In the genomic region with DNA sequence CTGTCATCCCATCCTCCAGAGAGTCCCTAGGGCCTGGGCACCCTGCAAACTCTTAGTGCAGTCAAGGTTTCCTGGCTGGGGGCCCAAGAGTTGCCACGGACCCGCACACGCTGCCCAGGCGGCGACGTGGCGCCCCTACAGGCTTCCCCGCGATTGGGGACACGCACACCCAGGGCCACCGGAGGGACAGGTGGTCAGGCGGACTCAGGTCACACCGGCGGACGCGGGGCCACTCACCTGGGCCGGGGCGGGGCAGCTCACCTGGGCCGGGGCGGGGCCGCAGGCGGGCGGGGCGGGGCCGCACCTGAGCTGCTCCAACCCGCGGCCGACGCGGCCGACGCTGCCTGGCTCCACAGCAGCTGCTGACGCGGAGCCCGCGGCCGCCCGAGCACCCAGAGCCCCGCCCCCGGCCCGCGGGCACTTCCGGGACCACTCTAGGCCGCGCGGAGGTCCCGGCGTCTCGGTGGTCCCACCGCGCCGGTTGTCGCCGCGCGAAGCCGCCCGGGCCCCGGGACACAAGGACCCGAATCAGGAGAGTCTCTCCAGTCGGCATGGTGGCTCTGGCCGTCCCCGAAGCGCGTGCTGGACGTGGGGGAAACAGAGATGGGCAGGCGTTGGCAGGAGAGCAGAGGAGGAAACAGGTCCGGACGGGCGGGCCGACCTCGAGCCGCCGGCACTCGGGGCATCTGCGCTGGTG, we compare ENCODE assay signal across 8 cellular contexts. TPM values are rescaled to one million over a fixed set of nuclear protein-coding genes. Genes with fewer than 3 reads are reported as not detected.
DNase-seq lines count a peak whose midpoint lies in the region; ATAC-seq and TF ChIP-seq lines count a peak whose summit lies in the region.

ZNF70 (minus strand) TSS at position 369 of the 697 bp plus-strand sequence. CDS start 5,972 bp downstream, outside the sequence.

- ATAC-seq in GM21423 (IDR thresholded peaks at IDR 0.05; ENCODE audit: unreplicated experiment) (peak; percentile 70), RWPE2 (ENCODE audit: low read depth) (peak; percentile 94)

- CTCF ChIA-PET in Calu3 (lab: Charles Lee): interaction anchor here (1.0 kb wide), 1 partner anchor 11 kb away, joined by 8 read pairs; no protein-coding TSS in a partner anchor

- H3K4me2 ChIP-seq in KMS-11: peak within 1 kb of the TSS; percentile 93

- H3K27ac Mint-ChIP-seq in Calu3 (ENCODE audit: unreplicated experiment): peak within 1 kb of the TSS; percentile 78

- no peaks in the 10 kb centered on the region for H3K27me3 Mint-ChIP-seq in Calu3 (ENCODE audit: unreplicated experiment)

- no peaks in the 10 kb centered on the region for H3K36me3 ChIP-seq in KMS-11 (ENCODE audit: insufficient read depth)
- no peaks in the 10 kb centered on the region for H3K36me3 ChIP-seq in RWPE2 (ENCODE audit: low read depth)
- peaks cover under 1% of the 10 kb centered on the region for H3K36me3 ChIP-seq in neuron (ENCODE audit: insufficient read depth, low read length)

- peaks cover 16% of the 10 kb centered on the region for H3K4me1 ChIP-seq in KMS-11 (ENCODE audit: low read depth, poor library complexity, severe bottlenecking)
- H3K4me1 ChIP-seq in RWPE2 (ENCODE audit: insufficient read depth, poor library complexity, severe bottlenecking): peaks cover 7% of the 10 kb centered on the region
- H3K4me1 ChIP-seq in neuron (ENCODE audit: insufficient read depth, low read length): peaks cover 14% of the 10 kb centered on the region

- H3K36me3 Mint-ChIP-seq in Calu3 (ENCODE audit: insufficient read depth, unreplicated experiment): peaks cover 26% of the 10 kb centered on the region

- H3K4me1 Mint-ChIP-seq in Calu3 (ENCODE audit: low read depth, unreplicated experiment): peaks cover 27% of the 10 kb centered on the region

- no TSS peak for BruUV-seq in Calu3 (replicated peaks; lab: Mats Ljungman, UMichigan)

- H3K9me3 ChIP-seq in RWPE2 (ENCODE audit: severe bottlenecking) (no peaks in the 10 kb centered on the region), neuron (ENCODE audit: low read length) (no peaks in the 10 kb centered on the region)

- H3K27ac ChIP-seq in KMS-11 (peak within 1 kb of the TSS; percentile 41), RWPE2 (ENCODE audit: poor library complexity, severe bottlenecking) (peak within 1 kb of the TSS; percentile 64)

- peak within 1 kb of the TSS; percentile 90 for H3K4me3 Mint-ChIP-seq in Calu3 (ENCODE audit: low read depth, unreplicated experiment)

- peak; percentile 93 for DNase-seq in Calu3
- peak; percentile 91 for DNase-seq in RWPE2 (ENCODE audit: low spot score)
- peak; percentile 93 for DNase-seq in activated effector memory CD4-positive, alpha-beta T cell treated with anti-CD3 and anti-CD28 coated beads, Interleukin-2, amount 50 U/mL, for 16 hours
- DNase-seq in foreskin fibroblast: peak; percentile 78 to 92
- peak; percentile 54 for DNase-seq in stromal cell of bone marrow (ENCODE audit: low read depth)

- H3K9me3 Mint-ChIP-seq in Calu3 (ENCODE audit: low read depth, unreplicated experiment): no peaks in the 10 kb centered on the region

- H3K9ac ChIP-seq in KMS-11: peak within 1 kb of the TSS; percentile 75

- TF ChIP-seq CTCF in Calu3 (IDR thresholded peaks at IDR 0.05; ENCODE audit: unreplicated experiment) (no peak), KMS-11 (conservative IDR thresholded peaks at IDR 0.05; ENCODE audit: low read depth, low read length) (no peak), RWPE2 (IDR thresholded peaks at IDR 0.05; ENCODE audit: poor library complexity, severe bottlenecking) (peak; percentile 13), foreskin fibroblast (IDR thresholded peaks at IDR 0.05; ENCODE audit: low read depth, low read length) (no peak)

- intact Hi-C loops in Calu3 (cut with micrococcal nuclease; ENCODE audit: unreplicated experiment): no loop called here

- H3K4me3 ChIP-seq in KMS-11 (IDR thresholded peaks at IDR 0.05; ENCODE audit: insufficient read depth, low read depth, low read length) (no peak within 1 kb of the TSS), RWPE2 (ENCODE audit: severe bottlenecking) (peak within 1 kb of the TSS; percentile 64), foreskin fibroblast (ENCODE audit: low read depth in 1 of 2, low read length in 2 of 2) (peak within 1 kb of the TSS; percentile 77 to 85), neuron (ENCODE audit: low read length) (peak within 1 kb of the TSS; percentile 97)

- H4K20me1 ChIP-seq in KMS-11 (ENCODE audit: insufficient read depth): no peaks in the 10 kb centered on the region

- H2AFZ ChIP-seq in KMS-11 (ENCODE audit: low read depth) (peak within 1 kb of the TSS; percentile 81), neuron (ENCODE audit: low read depth, low read length) (peak within 1 kb of the TSS; percentile 70)

- no peaks in the 10 kb centered on the region for H3K79me2 ChIP-seq in KMS-11 (ENCODE audit: insufficient read depth, low read depth)

- H3K27me3 ChIP-seq in KMS-11 (ENCODE audit: insufficient read depth, low read depth): no peaks in the 10 kb centered on the region
- H3K27me3 ChIP-seq in RWPE2 (ENCODE audit: insufficient read depth, poor library complexity, severe bottlenecking): no peaks in the 10 kb centered on the region
- no peaks in the 10 kb centered on the region for H3K27me3 ChIP-seq in neuron (ENCODE audit: insufficient read depth, low read length)

RNA-seq across cellular contexts. Expression of gene ZNF70, which starts in this region (rescaled TPM):
- 6.5 and 6.6 TPM in 2 replicates for total RNA-seq in Calu3 (2022)
